16 cellular contexts compared by ENCODE assay signal in genomic region chr14:58149196-58149595, GRCh38. TPM values are rescaled to one million over a fixed set of nuclear protein-coding genes. Genes with fewer than 3 reads are reported as not detected.
A peak's percentile ranks its signal among the peaks of the same experiment; 100 is the strongest.
DNase-seq lines count a peak whose midpoint lies in the region; ATAC-seq and TF ChIP-seq lines count a peak whose summit lies in the region.
"Had no signal": no experiment of that assay in that cellular context is flagged by ENCODE, and none has a peak within 500 bp of the region (broad histone marks: within the 10 kb centered on the region; RNA-seq: fewer than 3 reads in every experiment).

No MANE protein-coding gene starts in this region.

- H3K79me1 ChIP-seq in H9 (ENCODE audit: insufficient read depth, low read depth, low read length, poor library complexity, severe bottlenecking), result no peaks in the 10 kb centered on the region

- no peak overlapping the region for H3K4ac ChIP-seq in H9 (ENCODE audit: low read depth, low read length)

- peaks cover 34% of the 10 kb centered on the region for H3F3A ChIP-seq in neural progenitor cell (ENCODE audit: low read depth)

- ATAC-seq in HG03460 (IDR thresholded peaks at IDR 0.05; ENCODE audit: unreplicated experiment), result no peak
- ATAC-seq: A549; CD8-positive, alpha-beta T cell had no signal

- TF ChIP-seq CTCF in H9 (conservative IDR thresholded peaks at IDR 0.05) (no peak), neural progenitor cell (IDR thresholded peaks at IDR 0.05) (no peak)

- H3K9ac ChIP-seq in H9 (ENCODE audit: extremely low read depth, insufficient read length, low read length), result no peak overlapping the region
- H3K9ac ChIP-seq in HUES64 (ENCODE audit: low read depth, low read length), result no peak overlapping the region
- no peak overlapping the region for H3K9ac ChIP-seq in iPS-18a (ENCODE audit: low read length)
- H3K9ac ChIP-seq in neural progenitor cell, result no peak overlapping the region

- H3K4me2 ChIP-seq in H9 (ENCODE audit: insufficient read depth, insufficient read length, low read length), result no peak overlapping the region
- peak overlapping the region; percentile 9 for H3K4me2 ChIP-seq in neural progenitor cell
- H3K4me2 ChIP-seq: A549 had no signal

- no peak overlapping the region for H4K5ac ChIP-seq in H9 (ENCODE audit: insufficient read length, low read depth, low read length)

- no peak overlapping the region for H3K4me3 ChIP-seq in HUES64 (ENCODE audit: low read length)
- peak overlapping the region; percentile 15 for H3K4me3 ChIP-seq in iPS-18a (ENCODE audit: low read length)
- H3K4me3 ChIP-seq in neural progenitor cell, result no peak overlapping the region
- H3K4me3 ChIP-seq: A549 had no signal

- H3K23ac ChIP-seq in H9 (ENCODE audit: insufficient read length, low read depth, low read length), result no peak overlapping the region

- H3K56ac ChIP-seq in H9 (ENCODE audit: insufficient read length, low read depth, low read length), result no peak overlapping the region

- no peak overlapping the region for H2BK12ac ChIP-seq in H9 (ENCODE audit: insufficient read length, low read depth, low read length)

- H4K91ac ChIP-seq in H9 (ENCODE audit: insufficient read length, low read depth, low read length), result no peak overlapping the region

- H3K9me3 Mint-ChIP-seq in H9 (no peaks in the 10 kb centered on the region; a peak in 1 of 5 replicates), neural progenitor cell (no peaks in the 10 kb centered on the region)
- H3K9me3 Mint-ChIP-seq: CD8-positive, alpha-beta T cell had no signal

- no CpG with 5 or more reads among the region's 1 CpG for WGBS in H9 (ENCODE audit: extremely low coverage, insufficient read length, low lambda C conversion rate)
- WGBS in HUES64, result 24% methylated on average over 1 of the region's 1 CpG

- H3K27ac Mint-ChIP-seq in H9, result peak overlapping the region in 1 of 3 experiments; percentile 82; a peak in 2 of 7 replicates
- no peak overlapping the region for H3K27ac Mint-ChIP-seq in neural progenitor cell
- H3K27ac Mint-ChIP-seq: CD14-positive monocyte; CD8-positive, alpha-beta T cell had no signal

- no peak overlapping the region for H2BK5ac ChIP-seq in H9 (ENCODE audit: insufficient read length, low read length)

- no peaks in the 10 kb centered on the region for H3K79me2 ChIP-seq in H9 (ENCODE audit: insufficient read depth, low read length)
- H3K79me2 ChIP-seq in neural progenitor cell (ENCODE audit: low read depth), result peaks cover 58% of the 10 kb centered on the region

- H3K23me2 ChIP-seq in H9 (ENCODE audit: insufficient read length, low read depth, low read length, poor library complexity, severe bottlenecking), result peaks cover 13% of the 10 kb centered on the region

- no peak overlapping the region for H4K8ac ChIP-seq in H9 (replicated peaks; ENCODE audit: insufficient read length, low read depth, low read length)

- H3K36me3 ChIP-seq in HUES64 (ENCODE audit: insufficient read depth, low read length) (no peaks in the 10 kb centered on the region), iPS-18a (ENCODE audit: control insufficient read depth, low read depth, low read length) (no peaks in the 10 kb centered on the region), neural progenitor cell (no peaks in the 10 kb centered on the region)

- H3K14ac ChIP-seq in H9 (ENCODE audit: insufficient read depth, low read length), result no peak overlapping the region

- peaks cover 6% of the 10 kb centered on the region; the same call in 1 of the 2 replicates for H3K27me3 ChIP-seq in H9 (ENCODE audit: insufficient read depth, low read length)
- peaks cover 42% of the 10 kb centered on the region for H3K27me3 ChIP-seq in HUES64 (ENCODE audit: insufficient read depth, low read length)
- H3K27me3 ChIP-seq in iPS-18a (ENCODE audit: control insufficient read depth, insufficient read depth, low read length), result peaks cover 37% of the 10 kb centered on the region
- peaks cover 13% of the 10 kb centered on the region for H3K27me3 ChIP-seq in neural progenitor cell

- no peak overlapping the region for H2BK20ac ChIP-seq in H9 (ENCODE audit: low read depth, low read length, poor library complexity, severe bottlenecking)

- H3K4me3 Mint-ChIP-seq in H9 (peak overlapping the region; percentile 32 to 42; a peak in 3 of 5 replicates), neural progenitor cell (no peak overlapping the region)
- H3K4me3 Mint-ChIP-seq: CD8-positive, alpha-beta T cell had no signal

- DNase-seq in H9 (no peak), neural progenitor cell (ENCODE audit: low spot score) (no peak), NCI-H1417 treated with DMSO at 0.1 percent for 48 hours (lab: John Stamatoyannopoulos, UW) (no peak), 8988T (no peak)
- DNase-seq in activated CD4-positive, alpha-beta T cell treated with anti-CD3 and anti-CD28 coated beads for 48 hours, result no peak
- DNase-seq: CD8-positive, alpha-beta T cell; COR-L47; DMS153; DMS79 treated with DMSO at 0.1 percent for 48 hours; EL had no signal

- no peak overlapping the region for H3T11ph ChIP-seq in H9 (ENCODE audit: low read length)

- H4K20me1 ChIP-seq in H9 (ENCODE audit: control insufficient read depth, insufficient read depth, insufficient read length), result no peaks in the 10 kb centered on the region
- H4K20me1 ChIP-seq in neural progenitor cell (ENCODE audit: low read depth), result peaks cover 6% of the 10 kb centered on the region

- H3K27me3 Mint-ChIP-seq in H9 (ENCODE audit: low read depth), result peaks cover 19% of the 10 kb centered on the region
- peaks cover 9% of the 10 kb centered on the region for H3K27me3 Mint-ChIP-seq in neural progenitor cell (ENCODE audit: insufficient read depth, low read depth)

- H3K36me3 Mint-ChIP-seq in H9 (ENCODE audit: insufficient read depth in 1 of 3, low read depth in 3 of 3), result no peaks in the 10 kb centered on the region; a peak in 1 of 7 replicates
- no peaks in the 10 kb centered on the region for H3K36me3 Mint-ChIP-seq in neural progenitor cell
- H3K36me3 Mint-ChIP-seq: CD14-positive monocyte; CD8-positive, alpha-beta T cell had no signal

- H3K18ac ChIP-seq in H9 (ENCODE audit: insufficient read length, low read depth, low read length), result no peak overlapping the region

- H2BK120ac ChIP-seq in H9 (ENCODE audit: low read depth, low read length, poor library complexity, severe bottlenecking), result no peak overlapping the region

- H2AFZ ChIP-seq in H9 (ENCODE audit: low read length), result no peak overlapping the region
- H2AFZ ChIP-seq in neural progenitor cell (replicated peaks), result no peak overlapping the region

- no peak overlapping the region for H2AK5ac ChIP-seq in H9 (ENCODE audit: insufficient read length, low read length)

- no peak overlapping the region for H2BK15ac ChIP-seq in H9 (ENCODE audit: low read depth, low read length)

- H3K4me1 Mint-ChIP-seq in H9, result peaks cover 58 to 61% of the 10 kb centered on the region in 2 experiments
- peaks cover 16% of the 10 kb centered on the region for H3K4me1 Mint-ChIP-seq in neural progenitor cell

- H3K27ac ChIP-seq in H9 (ENCODE audit: insufficient read length, low read depth, low read length) (no peak overlapping the region), HUES64 (ENCODE audit: low read depth, low read length) (peak overlapping the region; percentile 51; the same call in 1 of the 2 replicates), iPS-18a (ENCODE audit: low read length) (no peak overlapping the region), neural progenitor cell (no peak overlapping the region)
- H3K27ac ChIP-seq: A549 had no signal

- H3K9me3 ChIP-seq in H9 (ENCODE audit: control insufficient read depth, low read depth, low read length) (no peaks in the 10 kb centered on the region), HUES64 (ENCODE audit: insufficient read depth, low read depth, low read length) (no peaks in the 10 kb centered on the region), iPS-18a (ENCODE audit: control insufficient read depth, low read depth, low read length) (no peaks in the 10 kb centered on the region), neural progenitor cell (ENCODE audit: low read depth) (no peaks in the 10 kb centered on the region)
- H3K9me3 ChIP-seq: A549 had no signal

- H3K4me1 ChIP-seq in H9 (ENCODE audit: insufficient read depth, low read length) (peaks cover 2% of the 10 kb centered on the region; the same call in 1 of the 2 replicates), HUES64 (ENCODE audit: insufficient read depth, low read length) (peaks cover 37% of the 10 kb centered on the region), iPS-18a (ENCODE audit: control insufficient read depth, low read depth, low read length) (peaks cover 33% of the 10 kb centered on the region), neural progenitor cell (peaks cover 28% of the 10 kb centered on the region)

RNA-seq across cellular contexts. Expression of gene ARMH4, which starts 2.8 kb away (rescaled TPM):
- 38.7 and 42.6 TPM in 2 replicates for total RNA-seq in H9 (2021)
- polyA plus RNA-seq in HUES64 (2013, experiment 1 of 2), result 8.7 TPM
- 8.9 TPM for polyA plus RNA-seq in HUES64 (2013, experiment 2 of 2)
- total RNA-seq in neural progenitor cell (ENCODE audit: low replicate concordance), result 23.0 and 29.0 TPM in 2 replicates
- total RNA-seq: CD8-positive, alpha-beta T cell; HT-29 had no signal

RNA-seq across cellular contexts. Expression of gene ACTR10, which starts 50.8 kb away (rescaled TPM):
- total RNA-seq in H9 (2021), result 38.4 and 41.0 TPM in 2 replicates
- 39.0 TPM for polyA plus RNA-seq in HUES64 (2013, experiment 1 of 2)
- 50.0 TPM for polyA plus RNA-seq in HUES64 (2013, experiment 2 of 2)
- 59.2 and 119 TPM in 2 replicates for total RNA-seq in neural progenitor cell (ENCODE audit: low replicate concordance)
